ENCODE assay signal across 12 cellular contexts in the genomic region with DNA sequence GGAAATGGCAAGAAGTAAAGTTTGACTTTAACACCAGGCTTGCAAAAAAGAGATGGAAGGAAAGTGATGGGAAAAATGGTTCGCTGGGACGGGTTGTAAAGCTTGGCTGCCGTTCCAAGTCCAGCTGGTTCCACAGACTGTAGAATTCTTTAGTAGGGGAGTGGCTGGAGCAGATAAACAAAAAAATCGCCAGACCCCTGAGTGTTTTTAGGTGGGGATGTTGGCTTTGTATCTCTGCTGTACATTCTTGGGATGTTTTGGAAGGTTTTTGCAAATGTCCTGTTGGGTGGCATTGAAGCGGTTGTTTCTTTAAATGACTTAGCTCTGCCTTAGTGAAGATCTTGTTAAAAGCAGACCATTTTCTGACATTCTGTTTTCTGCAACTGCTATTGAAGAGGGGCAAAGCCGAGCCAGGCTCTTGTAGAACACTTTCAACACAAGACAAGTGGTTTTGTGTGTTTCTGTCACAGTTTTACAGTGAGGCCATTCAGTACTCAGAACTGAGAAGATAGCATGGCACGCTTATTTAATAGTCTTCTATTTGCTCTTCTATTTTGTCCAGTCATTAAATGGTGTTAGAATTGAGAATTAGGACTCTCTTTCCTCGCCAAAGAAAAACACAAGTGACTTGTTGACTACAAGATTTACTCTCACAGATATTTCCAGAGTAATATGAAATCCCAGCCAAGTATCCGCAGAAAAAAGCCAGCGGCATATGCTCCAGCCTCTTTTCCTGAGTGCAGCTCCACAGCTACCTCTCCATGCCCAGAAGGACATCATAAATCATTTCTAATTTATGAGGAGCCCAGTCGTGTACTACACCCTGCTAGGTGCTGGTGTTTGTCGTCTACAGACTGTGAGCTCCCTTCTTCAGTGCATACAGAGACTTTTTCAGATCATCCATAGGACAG.
DNase-seq lines count a peak whose midpoint lies in the region; ATAC-seq and TF ChIP-seq lines count a peak whose summit lies in the region.
"Had no signal": no experiment of that assay in that cellular context is flagged by ENCODE, and none has a peak within 500 bp of the region (broad histone marks: within the 10 kb centered on the region; RNA-seq: fewer than 3 reads in every experiment).

No MANE protein-coding gene starts in this region.

- DNase-seq in DMS79 treated with DMSO at 0.1 percent for 48 hours (lab: John Stamatoyannopoulos, UW) (peak; percentile 52), DMS79 (lab: John Stamatoyannopoulos, UW) (no peak), mesothelial cell of epicardium (ENCODE audit: low spot score in 2 of 2, unreplicated experiment in 2 of 2) (no peak), upper lobe of left lung (no peak), NCI-H2107 treated with DMSO at 0.1 percent for 48 hours (lab: John Stamatoyannopoulos, UW; ENCODE audit: unreplicated experiment) (no peak)
- DNase-seq in activated CD8-positive, alpha-beta memory T cell treated with anti-CD3 and anti-CD28 coated beads, Interleukin-2, amount 50 U/mL, for 4 hours: no peak
- DNase-seq: HCEC 1CT; stimulated activated naive CD4-positive, alpha-beta T cell had no signal

- peaks cover 26% of the 10 kb centered on the region for H3K36me3 Mint-ChIP-seq in dendritic cell treated with granulocyte-macrophage colony-stimulating factor and Interleukin-4, amounts not matched to agents 40 ng/mL and 50 ng/mL, for 4 days (ENCODE audit: low read depth)
- peaks cover 7% of the 10 kb centered on the region for H3K36me3 Mint-ChIP-seq in mesothelial cell of epicardium

- no peak for TF ChIP-seq CTCF in mesothelial cell of epicardium (IDR thresholded peaks at IDR 0.05; ENCODE audit: unreplicated experiment)
- TF ChIP-seq CTCF in upper lobe of left lung (IDR thresholded peaks at IDR 0.05): no peak

- ATAC-seq in upper lobe of left lung (ENCODE audit: low FRiP score in 2 of 2) (peak in 1 of 2 donors; percentile 23), HG03354 (IDR thresholded peaks at IDR 0.05; ENCODE audit: poor library complexity, severe bottlenecking, unreplicated experiment) (no peak)

- H3K4me3 ChIP-seq in upper lobe of left lung: peak overlapping the region in 2 of 4 donors; percentile 9 to 13

- H3K27me3 Mint-ChIP-seq in dendritic cell treated with granulocyte-macrophage colony-stimulating factor and Interleukin-4, amounts not matched to agents 40 ng/mL and 50 ng/mL, for 4 days: no peaks in the 10 kb centered on the region
- H3K27me3 Mint-ChIP-seq in mesothelial cell of epicardium (ENCODE audit: low read depth): no peaks in the 10 kb centered on the region
- H3K27me3 Mint-ChIP-seq: IgD-negative memory B cell had no signal

- H3K4me1 ChIP-seq in upper lobe of left lung: peaks cover 36 to 61% (median 53%) of the 10 kb centered on the region in 4 donors

- H3K27ac ChIP-seq in upper lobe of left lung: peak overlapping the region; percentile 79 to 82 (median 80)
- H3K27ac ChIP-seq: 22Rv1 had no signal

- H3K4me1 Mint-ChIP-seq in dendritic cell treated with granulocyte-macrophage colony-stimulating factor and Interleukin-4, amounts not matched to agents 40 ng/mL and 50 ng/mL, for 4 days (ENCODE audit: low read depth): peaks cover 51% of the 10 kb centered on the region
- H3K4me1 Mint-ChIP-seq in mesothelial cell of epicardium: peaks cover 57% of the 10 kb centered on the region

- H3K36me3 ChIP-seq in upper lobe of left lung: no peaks in the 10 kb centered on the region

- no peak for TF ChIP-seq EP300 in upper lobe of left lung (IDR thresholded peaks at IDR 0.05)

- H3K9me3 Mint-ChIP-seq in dendritic cell treated with granulocyte-macrophage colony-stimulating factor and Interleukin-4, amounts not matched to agents 40 ng/mL and 50 ng/mL, for 4 days: no peaks in the 10 kb centered on the region
- H3K9me3 Mint-ChIP-seq in mesothelial cell of epicardium: peaks cover 6% of the 10 kb centered on the region
- H3K9me3 Mint-ChIP-seq: IgD-negative memory B cell had no signal

- H3K27ac Mint-ChIP-seq in dendritic cell treated with granulocyte-macrophage colony-stimulating factor and Interleukin-4, amounts not matched to agents 40 ng/mL and 50 ng/mL, for 4 days: peak overlapping the region; percentile 11
- peak overlapping the region; percentile 99 for H3K27ac Mint-ChIP-seq in mesothelial cell of epicardium
- H3K27ac Mint-ChIP-seq: IgD-negative memory B cell had no signal

- no peak for TF ChIP-seq POLR2A in upper lobe of left lung (IDR thresholded peaks at IDR 0.05)

- intact Hi-C loops in dendritic cell treated with granulocyte-macrophage colony-stimulating factor and Interleukin-4, amounts not matched to agents 40 ng/mL and 50 ng/mL, for 4 days (cut with micrococcal nuclease): no loop called here

- 42 to 46% methylated on average over 12 of the region's 12 CpGs for WGBS in upper lobe of left lung, 2 donors

- H3K4me3 Mint-ChIP-seq in dendritic cell treated with granulocyte-macrophage colony-stimulating factor and Interleukin-4, amounts not matched to agents 40 ng/mL and 50 ng/mL, for 4 days: no peak overlapping the region
- peak overlapping the region; percentile 44 for H3K4me3 Mint-ChIP-seq in mesothelial cell of epicardium
- H3K4me3 Mint-ChIP-seq: IgD-negative memory B cell had no signal

- H3K27me3 ChIP-seq in upper lobe of left lung: no peaks in the 10 kb centered on the region

- H3K9me3 ChIP-seq in upper lobe of left lung: no peaks in the 10 kb centered on the region
